9 cellular contexts compared by ENCODE assay signal in the genomic region with DNA sequence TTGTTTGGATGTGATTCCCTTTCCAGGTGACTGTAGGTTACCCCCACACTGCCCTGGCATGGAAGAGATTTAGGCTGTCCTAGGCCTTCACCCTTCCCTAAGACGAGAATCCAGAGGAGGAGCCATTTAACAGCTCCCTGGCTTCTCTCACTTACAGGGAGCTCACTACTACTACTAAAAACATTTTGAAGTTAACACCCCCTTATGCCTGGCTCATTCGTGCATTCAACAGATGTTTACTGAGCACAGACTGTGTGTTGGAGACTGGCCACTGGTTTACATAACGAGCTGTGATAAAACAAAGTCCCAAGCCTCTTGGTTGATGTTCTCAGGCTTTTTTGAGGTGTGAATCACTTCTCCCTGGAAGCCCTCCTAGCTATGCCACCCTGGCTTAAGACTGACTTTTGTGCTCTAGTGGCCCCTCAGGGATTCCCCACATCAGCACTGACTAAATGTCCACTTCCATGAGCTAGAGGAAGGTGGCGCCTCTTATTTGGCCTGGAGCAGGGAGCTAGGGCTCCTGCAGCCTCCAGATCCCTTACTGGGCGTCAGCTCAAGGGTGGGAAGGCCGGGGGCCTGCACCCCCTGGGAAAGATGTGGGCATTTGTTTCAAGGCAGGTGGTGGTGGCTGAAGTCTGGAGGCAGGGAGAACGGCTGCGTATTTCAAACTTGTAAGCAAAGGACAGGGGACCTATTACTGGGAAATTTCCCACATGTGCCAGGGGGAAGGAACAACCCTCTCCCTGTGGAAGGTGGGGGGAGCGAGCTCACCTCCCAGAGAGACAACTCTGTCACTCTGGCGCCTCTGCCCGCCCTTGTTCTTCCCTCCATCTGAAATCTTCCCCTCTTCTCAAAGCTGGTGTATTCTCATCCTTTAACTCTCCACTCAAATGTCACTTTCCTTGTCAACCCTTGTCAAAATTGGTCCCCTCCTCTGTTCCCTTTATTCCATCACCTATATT. TPM values are rescaled to one million over a fixed set of nuclear protein-coding genes. Genes with fewer than 3 reads are reported as not detected.
A peak's percentile ranks its signal among the peaks of the same experiment; 100 is the strongest.
DNase-seq lines count a peak whose midpoint lies in the region; ATAC-seq and TF ChIP-seq lines count a peak whose summit lies in the region.
"Had no signal": no experiment of that assay in that cellular context is flagged by ENCODE, and none has a peak within 500 bp of the region (broad histone marks: within the 10 kb centered on the region; RNA-seq: fewer than 3 reads in every experiment).

No MANE protein-coding gene starts in this region.

- H3K27me3 ChIP-seq in AG04450 (ENCODE audit: control insufficient read depth, insufficient read depth, low read length) (no peaks in the 10 kb centered on the region), GM23338 (ENCODE audit: insufficient read depth) (no peaks in the 10 kb centered on the region), WERI-Rb-1 (ENCODE audit: insufficient read depth, low read depth, severe bottlenecking) (no peaks in the 10 kb centered on the region), prostate gland (replicated peaks; ENCODE audit: insufficient read depth) (no peaks in the 10 kb centered on the region)

- H3K4me1 ChIP-seq in GM23338 (ENCODE audit: insufficient read depth) = peaks cover 34% of the 10 kb centered on the region
- H3K4me1 ChIP-seq in prostate gland (replicated peaks) = peaks cover 22% of the 10 kb centered on the region

- H3K4me3 ChIP-seq in AG04450 (ENCODE audit: low read depth, low read length) (peak overlapping the region; percentile 52), GM23338 (no peak overlapping the region), WERI-Rb-1 (ENCODE audit: low read depth, low read length) (no peak overlapping the region), prostate gland (peak overlapping the region in 1 of 2 donors; percentile 81)

- peaks cover 2% of the 10 kb centered on the region; the same call in 1 of the 3 replicates for H3K9me3 Mint-ChIP-seq in GM23338
- H3K9me3 Mint-ChIP-seq: memory B cell had no signal

- H4K20me1 ChIP-seq in GM23338 (replicated peaks; ENCODE audit: insufficient read depth) = no peaks in the 10 kb centered on the region

- H3K27ac ChIP-seq in AG04450 (ENCODE audit: low read depth, low read length) = peak overlapping the region; percentile 98
- H3K27ac ChIP-seq in GM23338 (ENCODE audit: low read depth) = peak overlapping the region; percentile 76; the same call in 1 of the 2 replicates
- peak overlapping the region; percentile 17 for H3K27ac ChIP-seq in WERI-Rb-1
- peak overlapping the region; percentile 99 to 100 for H3K27ac ChIP-seq in prostate gland

- WGBS in prostate gland = 39% methylated on average over 11 of the region's 11 CpGs

- TF ChIP-seq CTCF in AG04450 (IDR thresholded peaks at IDR 0.05; ENCODE audit: low read depth, low read length) = peak; percentile 55
- peak; percentile 60 to 69 for TF ChIP-seq CTCF in GM23338 (conservative IDR thresholded peaks at IDR 0.05; ENCODE audit: low read depth in 2 of 2)
- peak; percentile 68 for TF ChIP-seq CTCF in WERI-Rb-1 (IDR thresholded peaks at IDR 0.05; ENCODE audit: low read depth, low read length)
- TF ChIP-seq CTCF in prostate gland (IDR thresholded peaks at IDR 0.05) = peak in 1 of 4 experiments; percentile 31

- H3K27me3 Mint-ChIP-seq in GM23338 (ENCODE audit: insufficient read depth, low read depth, poor library complexity) = peaks cover 9% of the 10 kb centered on the region
- H3K27me3 Mint-ChIP-seq: memory B cell had no signal

- intact Hi-C loops in Right ventricle myocardium superior (cut with DNase I) = no loop called here
- intact Hi-C loops in prostate gland (cut with DNase I) = no loop called here

- no peaks in the 10 kb centered on the region; the same call in 2 of the 3 replicates for H3K36me3 Mint-ChIP-seq in GM23338 (ENCODE audit: low read depth)
- H3K36me3 Mint-ChIP-seq: memory B cell had no signal

- peak overlapping the region; percentile 69; the same call in 1 of the 2 replicates for H3K27ac Mint-ChIP-seq in GM23338
- H3K27ac Mint-ChIP-seq: memory B cell had no signal

- H3K4me2 ChIP-seq in GM23338 = peak overlapping the region; percentile 42

- H3K9me3 ChIP-seq in AG04450 (ENCODE audit: control insufficient read depth, insufficient read depth, low read length) = no peaks in the 10 kb centered on the region; the same call in 1 of the 2 replicates
- H3K9me3 ChIP-seq in WERI-Rb-1 (ENCODE audit: severe bottlenecking) = no peaks in the 10 kb centered on the region
- H3K9me3 ChIP-seq in prostate gland = no peaks in the 10 kb centered on the region

- H3K4me1 Mint-ChIP-seq in GM23338 = peaks cover 38% of the 10 kb centered on the region

- peak overlapping the region; percentile 5; the same call in 1 of the 3 replicates for H3K4me3 Mint-ChIP-seq in GM23338
- H3K4me3 Mint-ChIP-seq: memory B cell had no signal

- no peak for TF ChIP-seq POLR2A in prostate gland (IDR thresholded peaks at IDR 0.05)

- DNase-seq in AG04450 (ENCODE audit: low read depth, low spot score) (no peak), GM23338 (ENCODE audit: low spot score) (peak; percentile 83), WERI-Rb-1 (peak; percentile 71), Right ventricle myocardium superior (peak; percentile 67), prostate gland (ENCODE audit: low spot score) (peak; percentile 79), NOMO-1 treated with DMSO at 0.1 percent for 48 hours (lab: John Stamatoyannopoulos, UW; ENCODE audit: unreplicated experiment) (no peak)
- no peak for DNase-seq in activated CD4-positive, alpha-beta T cell treated with anti-CD3 and anti-CD28 coated beads, Interleukin-2, amount 50 U/mL, for 1 hour
- no peak for DNase-seq in stimulated activated naive CD4-positive, alpha-beta T cell (lab: John Stamatoyannopoulos, UW)

- CTCF ChIA-PET in AG04450 (lab: Charles Lee) = interaction anchor here (0.7 to 3.0 kb wide), 11 partner anchors 9 to 63 kb away, joined by 3 to 20 read pairs (median 9); a partner anchor contains a TSS

- no peaks in the 10 kb centered on the region for H3K9me2 ChIP-seq in GM23338 (ENCODE audit: insufficient read depth)

- peak overlapping the region; percentile 65 for H2AFZ ChIP-seq in GM23338

- ATAC-seq in GM23338 (peak; percentile 65), Right ventricle myocardium superior (ENCODE audit: poor library complexity) (peak; percentile 52)

- peaks cover 18% of the 10 kb centered on the region for H3F3A ChIP-seq in GM23338 (replicated peaks; ENCODE audit: low read depth)

- H3K36me3 ChIP-seq in GM23338 (ENCODE audit: insufficient read depth) (no peaks in the 10 kb centered on the region), WERI-Rb-1 (no peaks in the 10 kb centered on the region; the same call in 1 of the 2 replicates), prostate gland (no peaks in the 10 kb centered on the region)

- peaks cover 9% of the 10 kb centered on the region for H3K79me2 ChIP-seq in GM23338 (replicated peaks; ENCODE audit: insufficient read depth)

- POLR2A ChIA-PET in AG04450 (lab: Yijun Ruan, JAX) = interaction anchor here (0.6 to 8.3 kb wide), 12 partner anchors 9 to 58 kb away, joined by 3 to 657 read pairs (median 10); a partner anchor contains a TSS

TF ChIP-seq in GM23338, 12 proteins besides CTCF, POLR2A, EP300 and RAD21:
- no peak for TF ChIP-seq EZH2phosphoT487 (IDR thresholded peaks at IDR 0.05; ENCODE audit: unreplicated experiment)
- no peak for TF ChIP-seq ZNF331 (CRISPR knock-in tag; IDR thresholded peaks at IDR 0.05; ENCODE audit: low read depth)

RNA-seq across cellular contexts. Expression of a gene that starts 19.4 kb away (rescaled TPM):
- polyA plus RNA-seq in AG04450 (2011; rRNA removed) = 1,149 and 1,465 TPM in 2 replicates
- 15,934 and 21,970 TPM in 2 replicates for polyA minus RNA-seq in AG04450 (2011; rRNA and poly(A)+ RNA removed)
- 1,789 and 2,206 TPM in 2 replicates for total RNA-seq in GM23338 (2014; rRNA removed; shearing (Covaris generic))
- 4,618 and 6,020 TPM in 2 replicates for polyA plus RNA-seq in GM23338 (2016; fragmentation: Nextera tagmentation; extraction: Ambion mirVana)
- total RNA-seq in Right ventricle myocardium superior = 5,573 TPM
- total RNA-seq in prostate gland = 1,000 to 10,000 TPM; 5,964 to 9,097 TPM

RNA-seq across cellular contexts. Expression of a gene that starts 45.4 kb away (rescaled TPM):
- polyA plus RNA-seq in AG04450 (2011; rRNA removed) = 60.9 and 90.0 TPM in 2 replicates
- 55.8 and 101 TPM in 2 replicates for polyA minus RNA-seq in AG04450 (2011; rRNA and poly(A)+ RNA removed)
- 55.1 and 66.1 TPM in 2 replicates for total RNA-seq in GM23338 (2014; rRNA removed; shearing (Covaris generic))
- polyA plus RNA-seq in GM23338 (2016; fragmentation: Nextera tagmentation; extraction: Ambion mirVana) = 52.7 and 61.7 TPM in 2 replicates
- 60.5 TPM for total RNA-seq in Right ventricle myocardium superior
- total RNA-seq in prostate gland = 100 to 1,000 TPM; 125 to 177 TPM

RNA-seq across cellular contexts. Expression of a gene that starts 56.9 kb away (rescaled TPM):
- polyA plus RNA-seq in AG04450 (2011; rRNA removed) (72.3 and 83.3 TPM in 2 replicates), GM23338 (2016; fragmentation: Nextera tagmentation; extraction: Ambion mirVana) (3.6 and 5.3 TPM in 2 replicates)
- polyA minus RNA-seq in AG04450 (2011; rRNA and poly(A)+ RNA removed) = 202 and 210 TPM in 2 replicates
- 6.3 and 7.2 TPM in 2 replicates for total RNA-seq in GM23338 (2014; rRNA removed; shearing (Covaris generic))
- total RNA-seq in Right ventricle myocardium superior (451 TPM), prostate gland (1,000 to 10,000 TPM in 1 of 2 donors, 100 to 1,000 TPM in 1; 110 to 1,326 TPM)

Comparison
In these comparisons a context has a peak if more than half of its experiments do, and no peak if none do; other contexts are left out.
1. DNase-seq: peak in GM23338 (single experiment), WERI-Rb-1 (single experiment), Right ventricle myocardium superior (single experiment) and prostate gland (single experiment); none in AG04450 (single experiment), NOMO-1 treated with DMSO at 0.1 percent for 48 hours (single experiment), activated CD4-positive, alpha-beta T cell treated with anti-CD3 and anti-CD28 coated beads, Interleukin-2, amount 50 U/mL, for 1 hour (single experiment) and stimulated activated naive CD4-positive, alpha-beta T cell (0 of 6).
2. H3K27ac ChIP-seq: peak in every context shown above with its lines; median percentile 100 in prostate gland; 98 in AG04450; 76 in GM23338; 17 in WERI-Rb-1.
3. RNA of a gene that starts 56.9 kb away (total RNA-seq): 110 to 1,326 TPM in prostate gland and 451 TPM in Right ventricle myocardium superior (single experiment); 6.3 to 7.2 TPM in GM23338; every median in the first group is over 10 times any median in the second.